ENCODE assay signal across 12 cellular contexts in the genomic region with DNA sequence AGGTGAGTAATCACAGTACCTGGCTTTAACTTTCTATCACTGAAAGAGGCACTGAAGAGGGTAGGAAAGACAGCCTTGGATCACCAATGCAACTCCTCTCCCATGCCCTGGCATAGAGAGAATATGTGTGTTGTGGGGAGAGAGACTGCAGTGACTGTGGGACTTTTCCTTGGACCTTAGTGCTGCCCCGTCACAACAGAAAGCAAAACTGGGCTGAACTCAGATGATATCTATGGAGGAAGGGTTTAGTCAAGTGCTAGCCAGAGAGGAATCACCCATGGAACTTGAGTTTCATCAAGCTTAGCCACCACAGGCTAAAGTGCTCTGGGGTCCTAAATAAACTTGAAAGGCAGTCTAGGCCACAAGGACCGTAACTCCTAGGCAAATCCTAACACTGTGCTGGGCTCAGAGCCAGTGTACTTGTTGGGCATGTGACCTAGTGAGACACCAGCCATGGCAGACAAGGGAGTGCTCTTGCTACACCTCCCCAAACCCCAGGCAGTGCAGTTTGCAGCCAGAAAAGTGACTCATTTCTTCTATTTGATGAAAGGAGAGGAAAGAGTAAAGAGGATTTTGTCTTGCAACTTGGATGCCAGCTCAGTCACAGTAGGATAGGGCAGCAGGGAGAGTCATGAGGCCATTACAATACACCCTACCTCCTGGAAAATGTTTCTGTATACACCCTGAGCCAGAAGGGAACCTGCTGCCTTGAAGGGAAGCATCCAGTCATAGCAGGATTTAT.
DNase-seq lines count a peak whose midpoint lies in the region; ATAC-seq, FAIRE-seq and TF ChIP-seq lines count a peak whose summit lies in the region.
"Had no signal": no experiment of that assay in that cellular context is flagged by ENCODE, and none has a peak within 500 bp of the region (broad histone marks: within the 10 kb centered on the region; RNA-seq: fewer than 3 reads in every experiment).

No MANE protein-coding gene starts in this region.

- no peaks in the 10 kb centered on the region for H3K27me3 Mint-ChIP-seq in activated naive CD8-positive, alpha-beta T cell treated with anti-CD3 and anti-CD28 coated beads, Interleukin-2, amount 50 U/mL, for 24 hours
- H3K27me3 Mint-ChIP-seq in activated naive CD8-positive, alpha-beta T cell treated with anti-CD3 and anti-CD28 coated beads for 36 hours: peaks cover 7% of the 10 kb centered on the region
- H3K27me3 Mint-ChIP-seq: activated B cell treated with CpG ODN at 0.5 μM for 24 hours had no signal

- H3K9me3 Mint-ChIP-seq in activated naive CD8-positive, alpha-beta T cell treated with anti-CD3 and anti-CD28 coated beads, Interleukin-2, amount 50 U/mL, for 24 hours: peaks cover 13% of the 10 kb centered on the region
- peaks cover 10% of the 10 kb centered on the region for H3K9me3 Mint-ChIP-seq in activated naive CD8-positive, alpha-beta T cell treated with anti-CD3 and anti-CD28 coated beads for 36 hours
- H3K9me3 Mint-ChIP-seq: activated naive CD4-positive, alpha-beta T cell treated with anti-CD3 and anti-CD28 coated beads, Interleukin-2, amount 10 ng/mL, durations not matched to agents 7 days and 5 days had no signal

- no peak for DNase-seq in activated naive CD8-positive, alpha-beta T cell treated with anti-CD3 and anti-CD28 coated beads, Interleukin-2, amount 50 U/mL, for 24 hours
- no peak for DNase-seq in activated naive CD8-positive, alpha-beta T cell treated with anti-CD3 and anti-CD28 coated beads for 36 hours
- no peak for DNase-seq in RWPE2 (ENCODE audit: low spot score)
- DNase-seq in fibroblast of the aortic adventitia (ENCODE audit: low read depth): peak; percentile 85
- peak; percentile 43 for DNase-seq in urothelium cell line (ENCODE audit: low spot score)
- DNase-seq in GM19240 (ENCODE audit: insufficient read length, low spot score): no peak
- no peak for DNase-seq in NCI-H1436 treated with DMSO at 0.1 percent for 48 hours (lab: John Stamatoyannopoulos, UW)
- DNase-seq: activated B cell treated with CpG ODN at 0.5 μM for 24 hours; activated naive CD4-positive, alpha-beta T cell treated with anti-CD3 and anti-CD28 coated beads, Interleukin-2, amount 10 ng/mL, durations not matched to agents 7 days and 5 days; endodermal cell; left colon had no signal

- no peaks in the 10 kb centered on the region for H3K36me3 Mint-ChIP-seq in activated naive CD8-positive, alpha-beta T cell treated with anti-CD3 and anti-CD28 coated beads, Interleukin-2, amount 50 U/mL, for 24 hours (ENCODE audit: low read depth)
- H3K36me3 Mint-ChIP-seq in activated naive CD8-positive, alpha-beta T cell treated with anti-CD3 and anti-CD28 coated beads for 36 hours: no peaks in the 10 kb centered on the region
- H3K36me3 Mint-ChIP-seq: activated naive CD4-positive, alpha-beta T cell treated with anti-CD3 and anti-CD28 coated beads, Interleukin-2, amount 10 ng/mL, durations not matched to agents 7 days and 5 days had no signal

- H3K27ac ChIP-seq in RWPE2 (ENCODE audit: poor library complexity, severe bottlenecking): peak overlapping the region; percentile 3

- H3K27me3 ChIP-seq in RWPE2 (ENCODE audit: insufficient read depth, poor library complexity, severe bottlenecking): no peaks in the 10 kb centered on the region

- no peak for FAIRE-seq in urothelium cell line (lab: Jason Lieb, UNC)

- TF ChIP-seq CTCF in RWPE2 (IDR thresholded peaks at IDR 0.05; ENCODE audit: poor library complexity, severe bottlenecking): no peak
- no peak for TF ChIP-seq CTCF in fibroblast of the aortic adventitia (IDR thresholded peaks at IDR 0.05; ENCODE audit: insufficient read depth, low read length)

- H3K27ac Mint-ChIP-seq in activated naive CD8-positive, alpha-beta T cell treated with anti-CD3 and anti-CD28 coated beads, Interleukin-2, amount 50 U/mL, for 24 hours: no peak overlapping the region
- no peak overlapping the region for H3K27ac Mint-ChIP-seq in activated naive CD8-positive, alpha-beta T cell treated with anti-CD3 and anti-CD28 coated beads for 36 hours
- H3K27ac Mint-ChIP-seq: activated B cell treated with CpG ODN at 0.5 μM for 24 hours; activated naive CD4-positive, alpha-beta T cell treated with anti-CD3 and anti-CD28 coated beads, Interleukin-2, amount 10 ng/mL, durations not matched to agents 7 days and 5 days; endodermal cell had no signal

- no peaks in the 10 kb centered on the region for H3K36me3 ChIP-seq in RWPE2 (ENCODE audit: low read depth)

- no peaks in the 10 kb centered on the region for H3K4me1 Mint-ChIP-seq in activated naive CD8-positive, alpha-beta T cell treated with anti-CD3 and anti-CD28 coated beads, Interleukin-2, amount 50 U/mL, for 24 hours
- H3K4me1 Mint-ChIP-seq in activated naive CD8-positive, alpha-beta T cell treated with anti-CD3 and anti-CD28 coated beads for 36 hours: no peaks in the 10 kb centered on the region
- H3K4me1 Mint-ChIP-seq: activated B cell treated with CpG ODN at 0.5 μM for 24 hours; activated naive CD4-positive, alpha-beta T cell treated with anti-CD3 and anti-CD28 coated beads, Interleukin-2, amount 10 ng/mL, durations not matched to agents 7 days and 5 days had no signal

- H3K4me1 ChIP-seq in RWPE2 (ENCODE audit: insufficient read depth, poor library complexity, severe bottlenecking): peaks cover 19% of the 10 kb centered on the region

- ATAC-seq in activated naive CD8-positive, alpha-beta T cell treated with anti-CD3 and anti-CD28 coated beads, Interleukin-2, amount 50 U/mL, for 24 hours: peak; percentile 10
- ATAC-seq in RWPE2 (ENCODE audit: low read depth): peak; percentile 86
- ATAC-seq in HG03378 (IDR thresholded peaks at IDR 0.05; ENCODE audit: unreplicated experiment): no peak
- ATAC-seq: left colon had no signal

- H3K4me3 Mint-ChIP-seq in activated naive CD8-positive, alpha-beta T cell treated with anti-CD3 and anti-CD28 coated beads, Interleukin-2, amount 50 U/mL, for 24 hours: no peak overlapping the region
- H3K4me3 Mint-ChIP-seq in activated naive CD8-positive, alpha-beta T cell treated with anti-CD3 and anti-CD28 coated beads for 36 hours: no peak overlapping the region
- H3K4me3 Mint-ChIP-seq: activated B cell treated with CpG ODN at 0.5 μM for 24 hours; activated naive CD4-positive, alpha-beta T cell treated with anti-CD3 and anti-CD28 coated beads, Interleukin-2, amount 10 ng/mL, durations not matched to agents 7 days and 5 days; endodermal cell had no signal

- H3K4me3 ChIP-seq in RWPE2 (ENCODE audit: severe bottlenecking): no peak overlapping the region
- no peak overlapping the region for H3K4me3 ChIP-seq in fibroblast of the aortic adventitia (ENCODE audit: low read depth, low read length)

- no peaks in the 10 kb centered on the region for H3K9me3 ChIP-seq in RWPE2 (ENCODE audit: severe bottlenecking)

Comparison
In these comparisons a context has a peak if more than half of its experiments do, and no peak if none do; other contexts are left out.
1. DNase-seq: peak in fibroblast of the aortic adventitia (single experiment) and urothelium cell line (single experiment); none in activated naive CD8-positive, alpha-beta T cell treated with anti-CD3 and anti-CD28 coated beads, Interleukin-2, amount 50 U/mL, for 24 hours (single experiment), activated naive CD8-positive, alpha-beta T cell treated with anti-CD3 and anti-CD28 coated beads for 36 hours (single experiment), RWPE2 (single experiment), GM19240 (single experiment) and NCI-H1436 treated with DMSO at 0.1 percent for 48 hours (single experiment).